In the genomic region with DNA sequence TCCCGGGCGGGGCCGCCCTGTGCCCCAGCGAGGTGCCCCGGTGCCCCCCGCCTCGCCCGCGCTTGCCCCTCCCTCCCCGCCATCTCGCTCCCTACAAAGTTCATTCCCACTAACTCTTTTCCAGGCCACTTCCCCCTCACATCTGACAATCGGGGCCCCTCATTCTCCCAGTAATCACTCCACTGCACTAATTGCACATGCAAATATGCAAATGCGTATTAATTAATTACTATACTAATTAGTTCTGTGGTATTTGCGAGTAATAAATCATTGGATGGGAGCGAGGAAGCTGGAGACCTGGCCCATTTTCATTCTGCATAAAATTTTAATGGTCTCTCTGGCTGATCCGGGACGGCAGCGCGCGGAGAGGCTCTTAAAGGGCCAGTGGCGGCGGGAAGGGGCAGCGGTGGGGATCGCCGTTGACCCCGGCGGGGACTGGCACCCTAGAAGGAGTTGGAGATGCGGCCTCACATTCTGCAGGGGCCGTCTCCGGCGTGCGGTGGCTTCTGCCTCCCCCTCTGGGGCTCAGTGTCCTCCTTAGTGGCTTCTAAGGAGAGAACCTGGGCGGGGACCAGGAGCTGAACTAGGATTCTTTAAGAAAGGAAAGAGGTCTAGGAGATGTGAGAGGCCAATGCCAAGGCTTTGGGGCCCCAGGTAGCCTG, we compare ENCODE assay signal across 8 cellular contexts. TPM values are rescaled to one million over a fixed set of nuclear protein-coding genes. Genes with fewer than 3 reads are reported as not detected.
DNase-seq lines count a peak whose midpoint lies in the region; ATAC-seq and TF ChIP-seq lines count a peak whose summit lies in the region.

No MANE protein-coding gene starts in this region.

- H3K4me1 Mint-ChIP-seq in activated CD4-positive, alpha-beta memory T cell treated with anti-CD3 and anti-CD28 coated beads, Interleukin-2, amount 10 ng/mL, durations not matched to agents 7 days and 5 days: peaks cover 21% of the 10 kb centered on the region

- H3K9me3 Mint-ChIP-seq in activated CD4-positive, alpha-beta memory T cell treated with anti-CD3 and anti-CD28 coated beads, Interleukin-2, amount 10 ng/mL, durations not matched to agents 7 days and 5 days: no peaks in the 10 kb centered on the region

- no peak overlapping the region for H3K27ac Mint-ChIP-seq in activated CD4-positive, alpha-beta memory T cell treated with anti-CD3 and anti-CD28 coated beads, Interleukin-2, amount 10 ng/mL, durations not matched to agents 7 days and 5 days

- H3K4me3 ChIP-seq in AG10803 (ENCODE audit: low read length) (peak overlapping the region; percentile 69), H7 (ENCODE audit: insufficient read depth, low read depth, low read length) (peak overlapping the region; percentile 39), iPS-18a (ENCODE audit: low read length) (peak overlapping the region; percentile 56), subcutaneous abdominal adipose tissue (ENCODE audit: low read depth in 1 of 5, low read length in 5 of 5) (peak overlapping the region; percentile 60 to 74 (median 66))

- DNase-seq in AG10803 (ENCODE audit: low read depth) (no peak), H7 (peak; percentile 78), iPS-NIHi7 (ENCODE audit: extremely low spot score) (no peak)
- no peak for DNase-seq in activated CD4-positive, alpha-beta memory T cell treated with anti-CD3 and anti-CD28 coated beads, Interleukin-2, amount 10 ng/mL, durations not matched to agents 7 days and 5 days

- H3K36me3 ChIP-seq in H7 (replicated peaks; ENCODE audit: control insufficient read depth, insufficient read depth, low read length) (no peaks in the 10 kb centered on the region), iPS-18a (ENCODE audit: control insufficient read depth, low read depth, low read length) (no peaks in the 10 kb centered on the region), subcutaneous abdominal adipose tissue (ENCODE audit: control insufficient read depth in 5 of 5, insufficient read depth in 5 of 5, low read length in 5 of 5) (no peaks in the 10 kb centered on the region)

- H3K4me3 Mint-ChIP-seq in activated CD4-positive, alpha-beta memory T cell treated with anti-CD3 and anti-CD28 coated beads, Interleukin-2, amount 10 ng/mL, durations not matched to agents 7 days and 5 days: peak overlapping the region; percentile 69

- H3K4me1 ChIP-seq in iPS-18a (ENCODE audit: control insufficient read depth, low read depth, low read length) (no peaks in the 10 kb centered on the region), subcutaneous abdominal adipose tissue (ENCODE audit: control insufficient read depth in 5 of 5, insufficient read depth in 5 of 5, low read length in 5 of 5) (peaks cover 6 to 26% (median 21%) of the 10 kb centered on the region in 5 donors)

- ATAC-seq in HG02852 (IDR thresholded peaks at IDR 0.05; ENCODE audit: unreplicated experiment): no peak
- no peak for ATAC-seq in GM21717 (IDR thresholded peaks at IDR 0.05; ENCODE audit: unreplicated experiment)

- H3K27me3 Mint-ChIP-seq in activated CD4-positive, alpha-beta memory T cell treated with anti-CD3 and anti-CD28 coated beads, Interleukin-2, amount 10 ng/mL, durations not matched to agents 7 days and 5 days: peaks cover 43% of the 10 kb centered on the region

- H3K9me3 ChIP-seq in iPS-18a (ENCODE audit: control insufficient read depth, low read depth, low read length): no peaks in the 10 kb centered on the region
- no peaks in the 10 kb centered on the region for H3K9me3 ChIP-seq in subcutaneous abdominal adipose tissue (ENCODE audit: control insufficient read depth in 5 of 5, low read length in 5 of 5)

- no peaks in the 10 kb centered on the region for H3K36me3 Mint-ChIP-seq in activated CD4-positive, alpha-beta memory T cell treated with anti-CD3 and anti-CD28 coated beads, Interleukin-2, amount 10 ng/mL, durations not matched to agents 7 days and 5 days (ENCODE audit: low read depth)

- H3K9ac ChIP-seq in iPS-18a (ENCODE audit: low read length): no peak overlapping the region
- H3K9ac ChIP-seq in subcutaneous abdominal adipose tissue (ENCODE audit: low read length in 5 of 5): peak overlapping the region in 4 of 5 donors; percentile 13 to 63 (median 44)

- no peak overlapping the region for H3K27ac ChIP-seq in iPS-18a (ENCODE audit: low read length)
- H3K27ac ChIP-seq in subcutaneous abdominal adipose tissue (ENCODE audit: low read depth, low read length): no peak overlapping the region

- POLR2A ChIA-PET in activated CD4-positive, alpha-beta memory T cell treated with anti-CD3 and anti-CD28 coated beads, Interleukin-2, amount 10 ng/mL, durations not matched to agents 7 days and 5 days (lab: Charles Lee): interaction anchor here (1.1 to 1.9 kb wide), 4 partner anchors 8 to 362 kb away, joined by 3 to 6 read pairs (median 4); a partner anchor contains a TSS

- CTCF ChIA-PET in activated CD4-positive, alpha-beta memory T cell treated with anti-CD3 and anti-CD28 coated beads, Interleukin-2, amount 10 ng/mL, durations not matched to agents 7 days and 5 days (lab: Charles Lee): interaction anchor here (1.4 to 9.7 kb wide), 3 partner anchors 17 to 135 kb away, joined by 5 to 151 read pairs (median 51); a partner anchor contains a TSS

- TF ChIP-seq CTCF in AG10803 (conservative IDR thresholded peaks at IDR 0.05; ENCODE audit: low read length): no peak

- H3K27me3 ChIP-seq in H7 (ENCODE audit: control insufficient read depth, insufficient read depth, low read length) (peaks cover 69% of the 10 kb centered on the region), iPS-18a (ENCODE audit: control insufficient read depth, insufficient read depth, low read length) (peaks cover 62% of the 10 kb centered on the region), subcutaneous abdominal adipose tissue (ENCODE audit: control insufficient read depth in 5 of 5, insufficient read depth in 4 of 5, low read length in 5 of 5) (peaks cover 0 to 20% (median 6%) of the 10 kb centered on the region in 5 donors)

RNA-seq across cellular contexts. Expression of a gene that starts 8.4 kb away (rescaled TPM):
- total RNA-seq in H7 (2014; rRNA removed; shearing (Covaris generic)): 8.3 and 11.8 TPM in 2 replicates
- not detected for total RNA-seq in activated CD4-positive, alpha-beta memory T cell treated with anti-CD3 and anti-CD28 coated beads, Interleukin-2, amount 10 ng/mL, durations not matched to agents 7 days and 5 days

RNA-seq across cellular contexts. Expression of a gene that starts 10.7 kb away (rescaled TPM):
- total RNA-seq in H7 (2014; rRNA removed; shearing (Covaris generic)): not detected in 2 replicates
- not detected for total RNA-seq in activated CD4-positive, alpha-beta memory T cell treated with anti-CD3 and anti-CD28 coated beads, Interleukin-2, amount 10 ng/mL, durations not matched to agents 7 days and 5 days

RNA-seq across cellular contexts. Expression of a gene that starts 18.6 kb away (rescaled TPM):
- 55.6 and 66.3 TPM in 2 replicates for total RNA-seq in H7 (2014; rRNA removed; shearing (Covaris generic))
- 10 to 100 TPM; 72.0 to 73.7 TPM for total RNA-seq in activated CD4-positive, alpha-beta memory T cell treated with anti-CD3 and anti-CD28 coated beads, Interleukin-2, amount 10 ng/mL, durations not matched to agents 7 days and 5 days

RNA-seq across cellular contexts. Expression of a gene that starts 46.8 kb away (rescaled TPM):
- 0.69 and 2.7 TPM in 2 replicates for total RNA-seq in H7 (2014; rRNA removed; shearing (Covaris generic))
- total RNA-seq in activated CD4-positive, alpha-beta memory T cell treated with anti-CD3 and anti-CD28 coated beads, Interleukin-2, amount 10 ng/mL, durations not matched to agents 7 days and 5 days: 1 to 10 TPM; 1.3 to 1.5 TPM

RNA-seq across cellular contexts. Expression of a gene that starts 49.9 kb away (rescaled TPM):
- total RNA-seq in H7 (2014; rRNA removed; shearing (Covaris generic)): 2.4 and 4.0 TPM in 2 replicates
- total RNA-seq in activated CD4-positive, alpha-beta memory T cell treated with anti-CD3 and anti-CD28 coated beads, Interleukin-2, amount 10 ng/mL, durations not matched to agents 7 days and 5 days: not detected
